ENCODE assay signal across 11 cellular contexts in genomic region chr6:5999688-6000608, GRCh38. TPM values are rescaled to one million over a fixed set of nuclear protein-coding genes. Genes with fewer than 3 reads are reported as not detected.
DNase-seq lines count a peak whose midpoint lies in the region; ATAC-seq and TF ChIP-seq lines count a peak whose summit lies in the region.
"Had no signal": no experiment of that assay in that cellular context is flagged by ENCODE, and none has a peak within 500 bp of the region (broad histone marks: within the 10 kb centered on the region; RNA-seq: fewer than 3 reads in every experiment).

No MANE protein-coding gene starts in this region.

- whole genome bisulfite sequencing in esophagus muscularis mucosa: 43% methylated on average over 34 of the region's 34 CpGs

- H3K36me3 Mint-ChIP-seq in CD8-positive, alpha-beta T cell: peaks cover 4% of the 10 kb centered on the region

- no peaks in the 10 kb centered on the region for H3K9me3 Mint-ChIP-seq in CD8-positive, alpha-beta T cell

- DNase-seq in CD8-positive, alpha-beta T cell: no peak
- DNase-seq in SK-N-MC (ENCODE audit: low read depth, low spot score): no peak
- no peak for DNase-seq in esophagus muscularis mucosa (ENCODE audit: extremely low spot score)
- no peak for DNase-seq in islet precursor cell
- DNase-seq in SJCRH30: no peak
- no peak for DNase-seq in HAP-1 (ENCODE audit: low spot score in 2 of 2)
- DNase-seq in anterior cingulate cortex (lab: John Stamatoyannopoulos, UW): no peak
- DNase-seq: effector CD4-positive, alpha-beta T cell; kidney glomerular epithelial cell; NCI-H2227 treated with DMSO at 0.1 percent for 48 hours had no signal

- peaks cover 80% of the 10 kb centered on the region for H3K27me3 Mint-ChIP-seq in CD8-positive, alpha-beta T cell (ENCODE audit: low read depth)

- no peaks in the 10 kb centered on the region for H3K79me2 ChIP-seq in parathyroid adenoma

- no peaks in the 10 kb centered on the region for H3K9me3 ChIP-seq in CD8-positive, alpha-beta T cell (ENCODE audit: low read length)
- no peaks in the 10 kb centered on the region for H3K9me3 ChIP-seq in SK-N-MC (ENCODE audit: low read depth, low read length)
- peaks cover 0 to 4% (median 0%) of the 10 kb centered on the region in 4 donors for H3K9me3 ChIP-seq in esophagus muscularis mucosa
- H3K9me3 ChIP-seq in parathyroid adenoma (ENCODE audit: control insufficient read depth, low read length): no peaks in the 10 kb centered on the region
- H3K9me3 ChIP-seq in SJCRH30 (replicated peaks): no peaks in the 10 kb centered on the region
- H3K9me3 ChIP-seq in HAP-1: no peaks in the 10 kb centered on the region

- peaks cover 96% of the 10 kb centered on the region for H3K27me3 ChIP-seq in CD8-positive, alpha-beta T cell (ENCODE audit: insufficient read depth, low read length)
- H3K27me3 ChIP-seq in esophagus muscularis mucosa (peaks cover 7 to 100% (median 90%) of the 10 kb centered on the region in 4 donors), parathyroid adenoma (ENCODE audit: control insufficient read depth, insufficient read depth, low read length) (peaks cover 16% of the 10 kb centered on the region), SJCRH30 (no peaks in the 10 kb centered on the region), HAP-1 (ENCODE audit: low read depth) (no peaks in the 10 kb centered on the region)

- TF ChIP-seq EP300 in esophagus muscularis mucosa (IDR thresholded peaks at IDR 0.05): no peak

- H3K9ac ChIP-seq in SK-N-MC (ENCODE audit: insufficient read length): no peak overlapping the region
- no peak overlapping the region for H3K9ac ChIP-seq in parathyroid adenoma

- no peak overlapping the region for H2AFZ ChIP-seq in parathyroid adenoma

- H3K4me1 ChIP-seq in CD8-positive, alpha-beta T cell (ENCODE audit: insufficient read depth, low read length): peaks cover 74% of the 10 kb centered on the region
- H3K4me1 ChIP-seq in esophagus muscularis mucosa: peaks cover 56 to 79% (median 69%) of the 10 kb centered on the region in 4 donors
- H3K4me1 ChIP-seq in parathyroid adenoma: peaks cover 7% of the 10 kb centered on the region
- H3K4me1 ChIP-seq in SJCRH30: no peaks in the 10 kb centered on the region
- H3K4me1 ChIP-seq in HAP-1: peaks cover 12% of the 10 kb centered on the region

- ATAC-seq in CD8-positive, alpha-beta T cell: no peak

- TF ChIP-seq CTCF in CD8-positive, alpha-beta T cell (IDR thresholded peaks at IDR 0.05): no peak
- TF ChIP-seq CTCF in esophagus muscularis mucosa (IDR thresholded peaks at IDR 0.05) (no peak), parathyroid adenoma (IDR thresholded peaks at IDR 0.05) (no peak)

- in situ Hi-C loops in HAP-1 (cut with MboI; ENCODE audit: low sequenced_read_pairs): no loop called here

- H3K36me3 ChIP-seq in CD8-positive, alpha-beta T cell (ENCODE audit: insufficient read depth, low read length): no peaks in the 10 kb centered on the region
- H3K36me3 ChIP-seq in SK-N-MC (ENCODE audit: insufficient read depth, low read length) (peaks cover 11% of the 10 kb centered on the region; the same call in 1 of the 2 replicates), esophagus muscularis mucosa (no peaks in the 10 kb centered on the region), parathyroid adenoma (ENCODE audit: control insufficient read depth, insufficient read depth, low read length) (no peaks in the 10 kb centered on the region), SJCRH30 (peaks cover 45% of the 10 kb centered on the region), HAP-1 (replicated peaks) (peaks cover 18% of the 10 kb centered on the region)

- no peak for TF ChIP-seq POLR2A in esophagus muscularis mucosa (IDR thresholded peaks at IDR 0.05; ENCODE audit: low read depth)

- POLR2A ChIA-PET in CD8-positive, alpha-beta T cell (lab: Charles Lee): no interaction called here

- no peak overlapping the region for H3K4me3 ChIP-seq in CD8-positive, alpha-beta T cell (ENCODE audit: low read depth, low read length)
- H3K4me3 ChIP-seq in SK-N-MC (peak overlapping the region; percentile 73), esophagus muscularis mucosa (peak overlapping the region; percentile 35 to 40 (median 36)), parathyroid adenoma (ENCODE audit: low read depth, low read length) (no peak overlapping the region), SJCRH30 (no peak overlapping the region), HAP-1 (no peak overlapping the region)

- peaks cover 73% of the 10 kb centered on the region for H3K4me1 Mint-ChIP-seq in CD8-positive, alpha-beta T cell (ENCODE audit: low read depth)

- CTCF ChIA-PET in CD8-positive, alpha-beta T cell (lab: Charles Lee): interaction anchor here (3.0 kb wide), 1 partner anchor 529 kb away, joined by 10 read pairs; no protein-coding TSS in a partner anchor

- H3K27ac Mint-ChIP-seq in CD8-positive, alpha-beta T cell: no peak overlapping the region

- H3K4me3 Mint-ChIP-seq in CD8-positive, alpha-beta T cell: peak overlapping the region; percentile 47

- intact Hi-C loops in CD8-positive, alpha-beta T cell (cut with DNase I, micrococcal nuclease): loop anchor here (1.0 to 10.0 kb wide), 6 partner anchors 7 to 1865 kb away; partner anchors contain the start of genes CDYL (in 1 of the 2), ECI2 (in 1 of the 2), FARS2 (in 1 of the 2) and LYRM4 (in 1 of the 2)
- intact Hi-C loops in esophagus muscularis mucosa (cut with DNase I): no loop called here

- H3K27ac ChIP-seq in CD8-positive, alpha-beta T cell (ENCODE audit: low read depth, low read length): no peak overlapping the region
- H3K27ac ChIP-seq in SK-N-MC (peak overlapping the region; percentile 94), esophagus muscularis mucosa (replicated peaks in 1 of 4) (peak overlapping the region; percentile 42 to 77 (median 58)), parathyroid adenoma (peak overlapping the region; percentile 34), SJCRH30 (no peak overlapping the region)

- peak overlapping the region; percentile 20 for H3K4me2 ChIP-seq in parathyroid adenoma (ENCODE audit: low read length)

RNA-seq across cellular contexts. Expression of gene NRN1, which starts 6.8 kb away (rescaled TPM):
- under 1 TPM in 1 of 2 experiments, not detected in 1; 0.57 TPM for total RNA-seq in CD8-positive, alpha-beta T cell
- 10 to 100 TPM; 12.9 to 24.2 (median 19.7) TPM for total RNA-seq in esophagus muscularis mucosa
- total RNA-seq in SJCRH30 (2014; rRNA removed; shearing (Covaris generic)): 110 and 114 TPM in 2 replicates

Comparison
In these comparisons a context has a peak if more than half of its experiments do, and no peak if none do; other contexts are left out.
1. H3K27ac ChIP-seq: peak in SK-N-MC (single experiment), esophagus muscularis mucosa (4 of 4) and parathyroid adenoma (single experiment); none in CD8-positive, alpha-beta T cell (single experiment) and SJCRH30 (single experiment).
2. H3K4me3 ChIP-seq: peak in SK-N-MC (single experiment) and esophagus muscularis mucosa (4 of 4); none in CD8-positive, alpha-beta T cell (single experiment), parathyroid adenoma (single experiment), SJCRH30 (single experiment) and HAP-1 (single experiment).
3. RNA of gene NRN1, which starts 6.8 kb away (total RNA-seq): 110 to 114 TPM in SJCRH30 and 12.9 to 24.2 TPM in esophagus muscularis mucosa; 0.57 TPM in CD8-positive, alpha-beta T cell; every median in the first group is over 4 times any median in the second.